24 cellular contexts compared by ENCODE assay signal in genomic region chr1:38994196-38994595, GRCh38. TPM values are rescaled to one million over a fixed set of nuclear protein-coding genes. Genes with fewer than 3 reads are reported as not detected.
DNase-seq lines count a peak whose midpoint lies in the region; ATAC-seq, FAIRE-seq and TF ChIP-seq lines count a peak whose summit lies in the region.
"Had no signal": no experiment of that assay in that cellular context is flagged by ENCODE, and none has a peak within 500 bp of the region (broad histone marks: within the 10 kb centered on the region; RNA-seq: fewer than 3 reads in every experiment).

No MANE protein-coding gene starts in this region.

- no peak overlapping the region for H3K4me3 ChIP-seq in naive thymus-derived CD4-positive, alpha-beta T cell (ENCODE audit: low read length)
- H3K4me3 ChIP-seq in tibial artery: no peak overlapping the region
- H3K4me3 ChIP-seq: HAP-1 had no signal

- no peak overlapping the region for H3K4me3 Mint-ChIP-seq in activated CD8-positive, alpha-beta memory T cell treated with anti-CD3 and anti-CD28 coated beads, Interleukin-2, amount 10 ng/mL, durations not matched to agents 7 days and 5 days
- peak overlapping the region; percentile 10 for H3K4me3 Mint-ChIP-seq in activated naive CD8-positive, alpha-beta T cell treated with anti-CD3 and anti-CD28 coated beads for 36 hours
- H3K4me3 Mint-ChIP-seq in naive thymus-derived CD4-positive, alpha-beta T cell: peak overlapping the region in 9 of 10 donors; percentile 12 to 95 (median 41)

- no peak for DNase-seq in activated CD8-positive, alpha-beta memory T cell treated with anti-CD3 and anti-CD28 coated beads, Interleukin-2, amount 10 ng/mL, durations not matched to agents 7 days and 5 days
- no peak for DNase-seq in activated CD8-positive, alpha-beta memory T cell treated with anti-CD3 and anti-CD28 coated beads for 24 hours
- no peak for DNase-seq in GM12892 (ENCODE audit: insufficient read length)
- no peak for DNase-seq in activated naive CD8-positive, alpha-beta T cell treated with anti-CD3 and anti-CD28 coated beads for 36 hours
- DNase-seq in naive thymus-derived CD4-positive, alpha-beta T cell: no peak
- DNase-seq in NCI-H1694 (lab: John Stamatoyannopoulos, UW): no peak
- no peak for DNase-seq in tibial artery
- DNase-seq in GM10266 (ENCODE audit: extremely low spot score): no peak
- DNase-seq: activated CD8-positive, alpha-beta memory T cell treated with anti-CD3 and anti-CD28 coated beads, Interleukin-2, amount 50 U/mL, for 4 hours; amniotic stem cell; cerebellar nuclear complex; effector memory CD4-positive, alpha-beta T cell; left colon; NCI-H1436; NCI-H226; NK-92 treated with Interleukin-12 subunit alpha and Interleukin-12 subunit beta, amount 100 ng/mL, for 24 hours; occipital lobe; right cardiac atrium; SW 1271; WERI-Rb-1 had no signal

- no peaks in the 10 kb centered on the region for H3K9me3 Mint-ChIP-seq in activated CD8-positive, alpha-beta memory T cell treated with anti-CD3 and anti-CD28 coated beads, Interleukin-2, amount 10 ng/mL, durations not matched to agents 7 days and 5 days (ENCODE audit: low read depth)
- no peaks in the 10 kb centered on the region for H3K9me3 Mint-ChIP-seq in activated naive CD8-positive, alpha-beta T cell treated with anti-CD3 and anti-CD28 coated beads for 36 hours
- no peaks in the 10 kb centered on the region for H3K9me3 Mint-ChIP-seq in naive thymus-derived CD4-positive, alpha-beta T cell

- peaks cover 65% of the 10 kb centered on the region for H3K4me1 Mint-ChIP-seq in activated CD8-positive, alpha-beta memory T cell treated with anti-CD3 and anti-CD28 coated beads, Interleukin-2, amount 10 ng/mL, durations not matched to agents 7 days and 5 days
- H3K4me1 Mint-ChIP-seq in activated naive CD8-positive, alpha-beta T cell treated with anti-CD3 and anti-CD28 coated beads for 36 hours: peaks cover 64% of the 10 kb centered on the region
- peaks cover 34 to 83% (median 69%) of the 10 kb centered on the region in 7 donors for H3K4me1 Mint-ChIP-seq in naive thymus-derived CD4-positive, alpha-beta T cell

- H3K27me3 Mint-ChIP-seq in activated CD8-positive, alpha-beta memory T cell treated with anti-CD3 and anti-CD28 coated beads, Interleukin-2, amount 10 ng/mL, durations not matched to agents 7 days and 5 days: no peaks in the 10 kb centered on the region
- no peaks in the 10 kb centered on the region for H3K27me3 Mint-ChIP-seq in activated naive CD8-positive, alpha-beta T cell treated with anti-CD3 and anti-CD28 coated beads for 36 hours
- H3K27me3 Mint-ChIP-seq in naive thymus-derived CD4-positive, alpha-beta T cell: no peaks in the 10 kb centered on the region

- intact Hi-C loops in naive thymus-derived CD4-positive, alpha-beta T cell (cut with micrococcal nuclease): loop anchor here (5.0 to 10.0 kb wide), 3 partner anchors 122 to 203 kb away; partner anchors contain the start of gene MYCBP (in 1 of the 2)
- intact Hi-C loops in tibial artery (cut with DNase I; ENCODE audit: low total_unique reads): loop anchor here (5.0 kb wide), 1 partner anchor 132 kb away; no protein-coding TSS in a partner anchor

- H3K27me3 ChIP-seq in naive thymus-derived CD4-positive, alpha-beta T cell (ENCODE audit: control insufficient read depth in 2 of 2, insufficient read depth in 2 of 2, low read length in 2 of 2): no peaks in the 10 kb centered on the region
- H3K27me3 ChIP-seq in tibial artery: no peaks in the 10 kb centered on the region

- no peak for TF ChIP-seq CTCF in tibial artery (IDR thresholded peaks at IDR 0.05)
- no peak for TF ChIP-seq CTCF in GM10266 (IDR thresholded peaks at IDR 0.05; ENCODE audit: control insufficient read depth, insufficient read depth, low read depth, missing control alignments)

- peak overlapping the region; percentile 56 for H3K27ac Mint-ChIP-seq in activated CD8-positive, alpha-beta memory T cell treated with anti-CD3 and anti-CD28 coated beads, Interleukin-2, amount 10 ng/mL, durations not matched to agents 7 days and 5 days
- peak overlapping the region; percentile 42 for H3K27ac Mint-ChIP-seq in activated naive CD8-positive, alpha-beta T cell treated with anti-CD3 and anti-CD28 coated beads for 36 hours
- H3K27ac Mint-ChIP-seq in naive thymus-derived CD4-positive, alpha-beta T cell: peak overlapping the region in 7 of 9 donors; percentile 36 to 82 (median 67)

- FAIRE-seq in GM12892 (lab: Jason Lieb, UNC): peak; percentile 36
- FAIRE-seq: GM19239, urothelium cell line had no signal

- CTCF ChIA-PET in activated CD8-positive, alpha-beta memory T cell treated with anti-CD3 and anti-CD28 coated beads, Interleukin-2, amount 10 ng/mL, durations not matched to agents 7 days and 5 days (lab: Charles Lee): no interaction called here
- CTCF ChIA-PET in naive thymus-derived CD4-positive, alpha-beta T cell (lab: Charles Lee): no interaction called here

- no peak for ATAC-seq in activated CD8-positive, alpha-beta memory T cell treated with anti-CD3 and anti-CD28 coated beads, Interleukin-2, amount 10 ng/mL, durations not matched to agents 7 days and 5 days
- no peak for ATAC-seq in naive thymus-derived CD4-positive, alpha-beta T cell
- ATAC-seq: left colon, right cardiac atrium had no signal

- H3K27ac ChIP-seq in naive thymus-derived CD4-positive, alpha-beta T cell (ENCODE audit: low read depth, low read length): no peak overlapping the region
- no peak overlapping the region for H3K27ac ChIP-seq in tibial artery
- H3K27ac ChIP-seq: RWPE1, WERI-Rb-1 had no signal

- TF ChIP-seq POLR2A in GM12892 (IDR thresholded peaks at IDR 0.05; ENCODE audit: low read depth, low read length): no peak

- H3K36me3 ChIP-seq in naive thymus-derived CD4-positive, alpha-beta T cell (ENCODE audit: control insufficient read depth in 2 of 3, insufficient read depth in 3 of 3, low read length in 3 of 3): peaks cover 0 to 6% (median 0%) of the 10 kb centered on the region in 3 experiments
- H3K36me3 ChIP-seq in tibial artery: peaks cover 4 to 15% (median 11%) of the 10 kb centered on the region in 3 donors

- POLR2A ChIA-PET in naive thymus-derived CD4-positive, alpha-beta T cell (lab: Charles Lee): interaction anchor here (1.9 kb wide), 1 partner anchor 13 kb away, joined by 4 read pairs; no protein-coding TSS in a partner anchor

- H3K9me3 ChIP-seq in naive thymus-derived CD4-positive, alpha-beta T cell (ENCODE audit: control insufficient read depth in 2 of 3, low read length in 3 of 3): no peaks in the 10 kb centered on the region
- no peaks in the 10 kb centered on the region for H3K9me3 ChIP-seq in tibial artery
- H3K9me3 ChIP-seq: HAP-1 had no signal

- peaks cover 34% of the 10 kb centered on the region for H3K36me3 Mint-ChIP-seq in activated CD8-positive, alpha-beta memory T cell treated with anti-CD3 and anti-CD28 coated beads, Interleukin-2, amount 10 ng/mL, durations not matched to agents 7 days and 5 days
- peaks cover 60% of the 10 kb centered on the region for H3K36me3 Mint-ChIP-seq in activated naive CD8-positive, alpha-beta T cell treated with anti-CD3 and anti-CD28 coated beads for 36 hours
- peaks cover 3 to 29% (median 27%) of the 10 kb centered on the region in 5 donors for H3K36me3 Mint-ChIP-seq in naive thymus-derived CD4-positive, alpha-beta T cell

- H3K4me1 ChIP-seq in naive thymus-derived CD4-positive, alpha-beta T cell (ENCODE audit: control insufficient read depth in 2 of 2, insufficient read depth in 2 of 2, low read length in 2 of 2): peaks cover 33 to 57% of the 10 kb centered on the region in 2 donors
- H3K4me1 ChIP-seq in tibial artery: peaks cover 0 to 48% (median 29%) of the 10 kb centered on the region in 4 donors

RNA-seq across cellular contexts. Expression of gene AKIRIN1, which starts 3.1 kb away (rescaled TPM):
- 10 to 100 TPM; 47.0 to 59.1 TPM for total RNA-seq in activated CD8-positive, alpha-beta memory T cell treated with anti-CD3 and anti-CD28 coated beads, Interleukin-2, amount 10 ng/mL, durations not matched to agents 7 days and 5 days
- 52.6 TPM for polyA plus RNA-seq in GM12892 (2012; ENCODE audit: missing spikeins)
- 10 to 100 TPM; 68.2 to 70.7 TPM for total RNA-seq in activated naive CD8-positive, alpha-beta T cell treated with anti-CD3 and anti-CD28 coated beads for 36 hours
- 10 to 100 TPM; 63.7 to 74.7 (median 70.2) TPM for total RNA-seq in naive thymus-derived CD4-positive, alpha-beta T cell
- polyA plus RNA-seq in naive thymus-derived CD4-positive, alpha-beta T cell: 100 to 1,000 TPM in 1 of 2 donors, 10 to 100 TPM in 1; 87.3 to 103 TPM

RNA-seq across cellular contexts. Expression of gene NDUFS5, which starts 32.0 kb away (rescaled TPM):
- 100 to 1,000 TPM; 122 to 142 TPM for total RNA-seq in activated CD8-positive, alpha-beta memory T cell treated with anti-CD3 and anti-CD28 coated beads, Interleukin-2, amount 10 ng/mL, durations not matched to agents 7 days and 5 days
- polyA plus RNA-seq in GM12892 (2012; ENCODE audit: missing spikeins): 505 TPM
- 100 to 1,000 TPM; 191 to 201 TPM for total RNA-seq in activated naive CD8-positive, alpha-beta T cell treated with anti-CD3 and anti-CD28 coated beads for 36 hours
- total RNA-seq in naive thymus-derived CD4-positive, alpha-beta T cell: 100 to 1,000 TPM in 4 of 5 experiments, 10 to 100 TPM in 1; 95.1 to 128 (median 115) TPM
- 100 to 1,000 TPM; 615 to 715 TPM for polyA plus RNA-seq in naive thymus-derived CD4-positive, alpha-beta T cell

RNA-seq across cellular contexts. Expression of gene RHBDL2, which starts 52.6 kb away (rescaled TPM):
- total RNA-seq in activated CD8-positive, alpha-beta memory T cell treated with anti-CD3 and anti-CD28 coated beads, Interleukin-2, amount 10 ng/mL, durations not matched to agents 7 days and 5 days: not detected
- polyA plus RNA-seq in GM12892 (2012; ENCODE audit: missing spikeins): 0.13 TPM
- total RNA-seq in activated naive CD8-positive, alpha-beta T cell treated with anti-CD3 and anti-CD28 coated beads for 36 hours: not detected
- total RNA-seq in naive thymus-derived CD4-positive, alpha-beta T cell: not detected
- polyA plus RNA-seq in naive thymus-derived CD4-positive, alpha-beta T cell: not detected
- total RNA-seq: occipital lobe had no signal
